In the genomic region with DNA sequence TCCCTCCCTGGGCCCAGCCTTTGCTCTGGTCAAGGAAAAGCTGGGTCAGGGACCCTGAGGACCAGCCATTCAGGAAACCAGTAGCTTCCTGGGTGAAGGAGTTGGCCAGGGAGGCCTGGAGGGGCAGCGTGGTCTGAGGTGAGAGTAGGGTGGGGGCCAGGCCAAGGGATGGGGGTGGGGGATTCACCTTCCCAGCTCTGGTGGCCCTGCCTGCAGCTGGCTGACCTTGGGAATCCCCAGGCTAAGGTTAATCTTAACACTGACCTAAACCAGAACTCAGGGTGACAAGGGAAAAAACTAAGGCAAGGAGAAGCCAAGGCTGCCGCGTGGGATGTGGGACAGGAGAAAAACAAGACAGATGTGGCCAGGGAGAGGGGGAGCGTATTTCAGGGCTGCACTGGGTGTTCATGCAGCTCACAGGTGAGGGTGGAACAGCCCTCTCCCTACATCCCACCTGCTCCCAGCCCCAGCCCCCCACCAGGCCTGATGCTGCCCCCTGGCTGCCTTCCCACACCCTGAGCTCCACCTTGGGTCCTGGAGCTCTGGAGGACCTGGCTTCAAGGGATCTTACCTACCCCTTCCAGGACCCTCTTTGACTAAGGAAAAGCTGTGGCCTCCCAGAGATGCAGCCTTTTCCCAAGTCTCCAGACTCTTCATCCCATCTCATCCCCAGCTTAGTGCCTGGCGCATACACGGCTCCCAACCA, we compare ENCODE assay signal across 7 cellular contexts.
DNase-seq lines count a peak whose midpoint lies in the region; ATAC-seq, FAIRE-seq and TF ChIP-seq lines count a peak whose summit lies in the region.
"Not testable (repeated sequence)": the region's sequence is repeated elsewhere in the genome, so short reads cannot be mapped to it uniquely, and the experiment has no call there.

No MANE protein-coding gene starts in this region.

- not testable (repeated sequence) for FAIRE-seq in A549 (lab: Jason Lieb, UNC); kidney (lab: Jason Lieb, UNC)
- FAIRE-seq in GM18507 (lab: Jason Lieb, UNC) (peak; percentile 95), bronchial epithelial cell (lab: Jason Lieb, UNC) (peak; percentile 87)

- not testable (repeated sequence) for H3K36me3 ChIP-seq in HCT116 (ENCODE audit: control insufficient read depth in 1 of 2, insufficient read depth in 2 of 2, low read length in 2 of 2); bronchial epithelial cell (ENCODE audit: control insufficient read depth, insufficient read depth, low read length); kidney (ENCODE audit: control insufficient read depth in 1 of 2, insufficient read depth in 2 of 2, low read length in 2 of 2)

- BruUV-seq in HCT116 (replicated peaks; lab: Mats Ljungman, UMichigan): not testable (repeated sequence)

- 78% methylated on average over 3 of the region's 6 CpGs for WGBS in A549 (ENCODE audit: missing lambda C conversion rate)

- H3K4me3 ChIP-seq in A549; HCT116 (replicated peaks in 1 of 2; ENCODE audit: low read depth in 1 of 2, low read length in 2 of 2); bronchial epithelial cell (ENCODE audit: low read depth, low read length); kidney (ENCODE audit: low read length in 2 of 2): not testable (repeated sequence)

- not testable (repeated sequence) for H3K36me3 Mint-ChIP-seq in activated naive CD8-positive, alpha-beta T cell treated with anti-CD3 and anti-CD28 coated beads, Interleukin-2, amount 10 ng/mL, durations not matched to agents 7 days and 5 days; nephron progenitor cell (ENCODE audit: low read depth)

- H3K9ac ChIP-seq in HCT116 (ENCODE audit: low read length); kidney (ENCODE audit: low read length in 2 of 2): not testable (repeated sequence)

- intact Hi-C loops in HCT116 (cut with micrococcal nuclease); kidney (cut with DNase I): not testable (repeated sequence)

- H2AFZ ChIP-seq in HCT116 (ENCODE audit: low read depth, low read length, poor library complexity, severe bottlenecking): not testable (repeated sequence)

- H3K4me1 Mint-ChIP-seq in activated naive CD8-positive, alpha-beta T cell treated with anti-CD3 and anti-CD28 coated beads, Interleukin-2, amount 10 ng/mL, durations not matched to agents 7 days and 5 days; nephron progenitor cell: not testable (repeated sequence)

- H3K27me3 Mint-ChIP-seq in activated naive CD8-positive, alpha-beta T cell treated with anti-CD3 and anti-CD28 coated beads, Interleukin-2, amount 10 ng/mL, durations not matched to agents 7 days and 5 days: peaks cover 19% of the 10 kb centered on the region
- H3K27me3 Mint-ChIP-seq in nephron progenitor cell (ENCODE audit: low read depth, poor library complexity): peaks cover 35% of the 10 kb centered on the region

- not testable (repeated sequence) for TF ChIP-seq EP300 in A549 (IDR thresholded peaks at IDR 0.05)

- TF ChIP-seq CTCF in A549 (IDR thresholded peaks at IDR 0.05); HCT116 (IDR thresholded peaks at IDR 0.05 in 2 of 3, conservative IDR thresholded peaks at IDR 0.05 in 1 of 3; ENCODE audit: borderline replicate concordance in 1 of 3, insufficient read depth in 1 of 3, low read depth in 2 of 3, low read length in 2 of 3); bronchial epithelial cell (IDR thresholded peaks at IDR 0.05; ENCODE audit: insufficient read depth, low read length, severe bottlenecking); kidney (IDR thresholded peaks at IDR 0.05; ENCODE audit: borderline replicate concordance, extremely low read depth, insufficient read depth); nephron progenitor cell (IDR thresholded peaks at IDR 0.05): not testable (repeated sequence)

- TF ChIP-seq RAD21 in A549 (conservative IDR thresholded peaks at IDR 0.05 in 1 of 2, IDR thresholded peaks at IDR 0.05 in 1 of 2); HCT116 (IDR thresholded peaks at IDR 0.05; ENCODE audit: low read depth): not testable (repeated sequence)

- not testable (repeated sequence) for H3K4me1 ChIP-seq in A549; HCT116 (ENCODE audit: control insufficient read depth in 1 of 2, insufficient read depth in 2 of 2, low read length in 2 of 2); kidney (ENCODE audit: control insufficient read depth in 1 of 2, insufficient read depth in 1 of 2, low read depth in 1 of 2, low read length in 2 of 2)

- H3K4me3 Mint-ChIP-seq in activated naive CD8-positive, alpha-beta T cell treated with anti-CD3 and anti-CD28 coated beads, Interleukin-2, amount 10 ng/mL, durations not matched to agents 7 days and 5 days; nephron progenitor cell: not testable (repeated sequence)

- not testable (repeated sequence) for H3K9me2 ChIP-seq in HCT116 (ENCODE audit: insufficient read depth)

- H4K20me1 ChIP-seq in HCT116 (ENCODE audit: insufficient read depth): not testable (repeated sequence)

- not testable (repeated sequence) for H3K27ac ChIP-seq in A549; HCT116 (ENCODE audit: low read depth, low read length); kidney (ENCODE audit: low read depth in 2 of 2, low read length in 2 of 2)

- ATAC-seq in A549 (peak; percentile 16 to 48; a peak in 3 of 6 replicates), HCT116 (peak; percentile 38; the same call in 1 of the 2 replicates)
- not testable (repeated sequence) for ATAC-seq in activated naive CD8-positive, alpha-beta T cell treated with anti-CD3 and anti-CD28 coated beads, Interleukin-2, amount 10 ng/mL, durations not matched to agents 7 days and 5 days (ENCODE audit: low read depth)

- H3K79me2 ChIP-seq in HCT116 (ENCODE audit: insufficient read depth, low read length): not testable (repeated sequence)

- DNase-seq in A549 (ENCODE audit: low read depth in 1 of 2, low spot score in 1 of 2); GM18507 (ENCODE audit: extremely low spot score, insufficient read length, low read depth); HCT116 (ENCODE audit: low read depth, low spot score); activated naive CD8-positive, alpha-beta T cell treated with anti-CD3 and anti-CD28 coated beads, Interleukin-2, amount 10 ng/mL, durations not matched to agents 7 days and 5 days; bronchial epithelial cell (ENCODE audit: low read depth); nephron progenitor cell: not testable (repeated sequence)
- DNase-seq in kidney: peak; percentile 50

- not testable (repeated sequence) for H3K27me3 ChIP-seq in HCT116 (ENCODE audit: insufficient read depth, low read length); bronchial epithelial cell (ENCODE audit: control insufficient read depth, insufficient read depth, low read length)

- not testable (repeated sequence) for H3K4me2 ChIP-seq in A549; HCT116 (ENCODE audit: low read length)

- H3K9me3 ChIP-seq in A549; HCT116 (ENCODE audit: control insufficient read depth in 1 of 2, insufficient read depth in 1 of 2, low read depth in 1 of 2, low read length in 2 of 2); kidney (ENCODE audit: control insufficient read depth in 1 of 2, low read length in 2 of 2): not testable (repeated sequence)

- RAD21 ChIA-PET in HCT116 (lab: Charles Lee; ENCODE audit: low non-redundant PET in 1 of 2, low total read pairs in 2 of 2, uncharacterized antibody in 2 of 2, unreplicated experiment in 2 of 2): not testable (repeated sequence)

- CTCF ChIA-PET in A549 (lab: Yijun Ruan, JAX): interaction anchor here (1.2 kb wide), 1 partner anchor 20 kb away, joined by 4 read pairs; no protein-coding TSS in a partner anchor
- CTCF ChIA-PET in HCT116 (lab: Charles Lee): not testable (repeated sequence)

- H3K9me3 Mint-ChIP-seq in activated naive CD8-positive, alpha-beta T cell treated with anti-CD3 and anti-CD28 coated beads, Interleukin-2, amount 10 ng/mL, durations not matched to agents 7 days and 5 days; nephron progenitor cell: not testable (repeated sequence)

- TF ChIP-seq POLR2A in A549 (IDR thresholded peaks at IDR 0.05; ENCODE audit: low read length); HCT116 (IDR thresholded peaks at IDR 0.05; ENCODE audit: borderline replicate concordance, extremely low read depth, insufficient read depth, insufficient read length): not testable (repeated sequence)

- H3K27ac Mint-ChIP-seq in activated naive CD8-positive, alpha-beta T cell treated with anti-CD3 and anti-CD28 coated beads, Interleukin-2, amount 10 ng/mL, durations not matched to agents 7 days and 5 days: peak overlapping the region; percentile 34
- H3K27ac Mint-ChIP-seq in nephron progenitor cell: peak overlapping the region; percentile 45

- POLR2A ChIA-PET in A549 (lab: Yijun Ruan, JAX); HCT116 (lab: Charles Lee); activated naive CD8-positive, alpha-beta T cell treated with anti-CD3 and anti-CD28 coated beads, Interleukin-2, amount 10 ng/mL, durations not matched to agents 7 days and 5 days (lab: Charles Lee): not testable (repeated sequence)
